Comparison of ENCODE assay signal across 8 cellular contexts in the genomic region with DNA sequence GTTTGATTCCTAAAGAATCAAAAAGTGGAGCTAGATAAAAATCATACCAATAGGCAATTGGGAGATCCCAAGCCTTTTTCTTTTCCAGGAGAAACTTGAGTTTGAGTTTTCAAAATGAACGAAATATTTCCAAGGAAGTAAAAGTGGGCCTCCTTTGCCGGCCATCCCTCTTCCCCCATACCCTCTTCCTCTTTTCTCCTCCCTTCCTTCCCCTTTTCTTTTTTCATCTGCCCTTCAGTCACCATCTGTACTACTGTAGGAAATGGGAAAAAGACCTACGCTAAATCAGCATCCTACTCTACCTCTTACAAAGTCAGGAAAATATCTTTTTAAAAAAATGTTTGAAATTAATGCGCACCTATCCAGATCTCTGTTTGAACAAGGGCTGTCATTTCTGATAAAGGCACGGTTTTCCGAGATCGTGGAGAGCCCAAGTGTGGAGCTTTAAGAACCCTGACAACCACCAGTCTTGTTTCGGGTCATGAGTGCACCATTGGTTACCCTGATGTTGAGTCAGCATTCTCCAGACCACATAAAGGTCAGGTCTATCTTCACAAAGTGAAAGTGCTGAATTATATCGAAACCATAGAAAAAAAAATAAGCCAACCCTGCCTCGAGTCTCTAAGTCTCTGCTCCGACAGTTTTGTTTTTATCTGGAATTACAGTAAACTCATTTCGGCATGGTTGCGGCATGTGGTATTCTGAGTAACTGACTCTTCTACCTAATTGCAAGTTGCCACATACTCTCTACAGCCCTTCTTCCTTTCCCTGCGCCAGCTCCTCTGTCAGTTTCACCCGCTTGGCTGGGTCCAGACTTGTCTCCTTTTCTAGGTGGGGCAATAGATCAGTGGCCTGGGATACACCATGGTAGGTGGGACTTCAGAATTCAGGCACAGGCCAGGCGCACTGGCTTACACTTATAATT.
A peak's percentile ranks its signal among the peaks of the same experiment; 100 is the strongest.
DNase-seq lines count a peak whose midpoint lies in the region; ATAC-seq, FAIRE-seq and TF ChIP-seq lines count a peak whose summit lies in the region.

No MANE protein-coding gene starts in this region.

- DNase-seq in stimulated activated naive CD4-positive, alpha-beta T cell treated with Interleukin-2 at 50 U/mL for 16 hours (lab: John Stamatoyannopoulos, UW), result peak; percentile 73
- DNase-seq in stimulated activated naive CD4-positive, alpha-beta T cell (lab: John Stamatoyannopoulos, UW), result no peak
- peak; percentile 68 for DNase-seq in activated CD4-positive, alpha-beta T cell treated with anti-CD3 and anti-CD28 coated beads for 48 hours
- DNase-seq in kidney (no peak), SHP77 treated with DMSO at 0.1 percent for 48 hours (lab: John Stamatoyannopoulos, UW) (no peak), AG20443 (ENCODE audit: low spot score) (no peak)

- H3K36me3 ChIP-seq in kidney (ENCODE audit: control insufficient read depth in 1 of 2, insufficient read depth in 2 of 2, low read length in 2 of 2), result no peaks in the 10 kb centered on the region

- no peaks in the 10 kb centered on the region for H3K27me3 ChIP-seq in layer of hippocampus (ENCODE audit: control insufficient read depth, insufficient read depth, low read length)

- H3K9me3 ChIP-seq in kidney (ENCODE audit: control insufficient read depth in 1 of 2, low read length in 2 of 2), result no peaks in the 10 kb centered on the region

- peak overlapping the region; percentile 15 for H3K27ac ChIP-seq in layer of hippocampus (ENCODE audit: low read depth, low read length)
- no peak overlapping the region for H3K27ac ChIP-seq in kidney (ENCODE audit: low read depth in 2 of 2, low read length in 2 of 2)

- no peak for TF ChIP-seq CTCF in kidney (IDR thresholded peaks at IDR 0.05; ENCODE audit: borderline replicate concordance, extremely low read depth, insufficient read depth)

- H3K4me3 ChIP-seq in kidney (ENCODE audit: low read length in 2 of 2), result no peak overlapping the region

- no peak overlapping the region for H3K9ac ChIP-seq in kidney (ENCODE audit: low read length in 2 of 2)

- no peak for FAIRE-seq in kidney (lab: Jason Lieb, UNC)

- peaks cover 3 to 6% of the 10 kb centered on the region in 2 donors for H3K4me1 ChIP-seq in kidney (ENCODE audit: control insufficient read depth in 1 of 2, insufficient read depth in 1 of 2, low read depth in 1 of 2, low read length in 2 of 2)

- intact Hi-C loops in kidney (cut with DNase I), result no loop called here

- ATAC-seq in HG03354 (IDR thresholded peaks at IDR 0.05; ENCODE audit: poor library complexity, severe bottlenecking, unreplicated experiment), result peak; percentile 92

Comparison
In these comparisons a context has a peak if more than half of its experiments do, and no peak if none do; other contexts are left out.
1. DNase-seq: peak in stimulated activated naive CD4-positive, alpha-beta T cell treated with Interleukin-2 at 50 U/mL for 16 hours (single experiment) and activated CD4-positive, alpha-beta T cell treated with anti-CD3 and anti-CD28 coated beads for 48 hours (single experiment); none in stimulated activated naive CD4-positive, alpha-beta T cell (0 of 6), kidney (single experiment), SHP77 treated with DMSO at 0.1 percent for 48 hours (single experiment) and AG20443 (single experiment).